8 cellular contexts compared by ENCODE assay signal in the genomic region with DNA sequence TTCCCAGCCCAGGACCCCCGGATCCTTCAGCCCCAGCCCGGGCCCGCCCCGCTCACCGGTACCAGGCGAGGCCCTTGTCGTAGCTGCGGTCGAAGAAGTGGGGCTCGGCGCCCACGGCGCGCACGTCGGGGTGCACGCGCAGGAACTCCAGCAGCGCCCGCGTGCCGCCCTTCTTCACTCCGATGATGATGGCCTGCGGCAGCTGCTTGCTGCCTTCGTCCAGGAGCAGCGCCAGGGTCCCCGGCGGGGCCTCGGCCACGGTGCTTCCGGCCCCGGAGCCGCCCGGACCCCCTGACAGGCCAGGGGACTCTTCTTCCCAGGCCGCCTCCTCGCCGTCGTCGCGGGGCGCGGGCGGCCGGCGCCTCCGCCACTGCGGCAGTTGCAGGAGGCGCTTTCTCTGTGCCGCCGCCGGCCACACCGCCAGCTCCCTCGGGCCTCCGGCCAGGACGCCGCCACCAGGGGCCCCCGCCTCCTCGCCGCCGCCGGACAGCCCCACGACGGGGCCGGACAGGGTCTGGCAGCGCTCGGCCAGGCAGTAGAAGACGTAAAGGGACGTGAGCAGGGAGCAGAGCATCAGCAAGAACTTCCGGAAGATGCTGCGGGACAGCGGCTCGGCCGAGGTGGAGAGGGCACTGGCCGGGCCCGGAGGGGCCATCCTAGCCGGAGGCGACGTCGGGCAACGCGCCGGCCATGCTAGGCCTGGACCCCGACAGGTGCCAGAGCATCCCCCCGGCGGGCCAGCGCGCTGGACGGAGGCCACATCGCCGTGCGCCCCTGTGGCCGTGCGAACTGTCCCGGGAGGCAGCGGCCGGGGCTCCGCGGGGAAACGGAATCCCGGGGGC. TPM values are rescaled to one million over a fixed set of nuclear protein-coding genes. Genes with fewer than 3 reads are reported as not detected.
DNase-seq lines count a peak whose midpoint lies in the region; ATAC-seq, FAIRE-seq and TF ChIP-seq lines count a peak whose summit lies in the region.

No MANE protein-coding gene starts in this region.

- H3K4me2 ChIP-seq in SK-N-SH = peak overlapping the region; percentile 96

- DNase-seq in COLO668 (lab: John Stamatoyannopoulos, UW; ENCODE audit: unreplicated experiment) (peak; percentile 2), SK-N-SH (peak; percentile 46), cardiac muscle cell (ENCODE audit: low read depth in 1 of 2, low spot score in 1 of 2) (peak; percentile 39 to 43), pancreas (peak in 2 of 6 donors; percentile 59 to 77), DMS53 treated with DMSO at 0.1 percent for 48 hours (lab: John Stamatoyannopoulos, UW; ENCODE audit: unreplicated experiment) (no peak), NCI-H524 treated with DMSO at 0.1 percent for 48 hours (lab: John Stamatoyannopoulos, UW) (no peak), tibial artery (no peak)

- peaks cover 0 to under 1% of the 10 kb centered on the region in 2 experiments for H3K36me3 ChIP-seq in SK-N-SH (replicated peaks in 1 of 2; ENCODE audit: control insufficient read depth in 1 of 2, insufficient read depth in 2 of 2, low read length in 1 of 2)
- no peaks in the 10 kb centered on the region for H3K36me3 ChIP-seq in cardiac muscle cell
- H3K36me3 ChIP-seq in pancreas = no peaks in the 10 kb centered on the region
- no peaks in the 10 kb centered on the region for H3K36me3 ChIP-seq in tibial artery

- no peaks in the 10 kb centered on the region for H3K9me3 ChIP-seq in SK-N-SH
- no peaks in the 10 kb centered on the region for H3K9me3 ChIP-seq in cardiac muscle cell (ENCODE audit: low read depth)
- H3K9me3 ChIP-seq in pancreas = no peaks in the 10 kb centered on the region
- no peaks in the 10 kb centered on the region for H3K9me3 ChIP-seq in tibial artery

- no peak for TF ChIP-seq EP300 in SK-N-SH (IDR thresholded peaks at IDR 0.05; ENCODE audit: borderline replicate concordance in 1 of 2, low read depth in 1 of 2, low read length in 1 of 2)

- H3K9me2 ChIP-seq in SK-N-SH = no peaks in the 10 kb centered on the region

- 35% methylated on average over 19 of the region's 100 CpGs for WGBS in SK-N-SH (ENCODE audit: low lambda C conversion rate)
- WGBS in pancreas, 2 donors = 4% methylated on average over 65 to 100 of the region's 100 CpGs

- H3K4me1 ChIP-seq in SK-N-SH (ENCODE audit: control insufficient read depth in 1 of 2, insufficient read depth in 2 of 2, low read depth in 1 of 2, low read length in 1 of 2) = peaks cover 0 to 3% of the 10 kb centered on the region in 2 experiments; a peak in 1 of 4 replicates
- peaks cover 33% of the 10 kb centered on the region for H3K4me1 ChIP-seq in cardiac muscle cell (ENCODE audit: low read depth)
- peaks cover 0 to 7% (median 0%) of the 10 kb centered on the region in 3 donors for H3K4me1 ChIP-seq in pancreas
- H3K4me1 ChIP-seq in tibial artery = peaks cover 0 to 20% (median 16%) of the 10 kb centered on the region in 4 donors

- ATAC-seq in pancreas (peak in 2 of 4 donors; percentile 14 to 26), HG02884 (IDR thresholded peaks at IDR 0.05; ENCODE audit: unreplicated experiment) (no peak)

- TF ChIP-seq CTCF in SK-N-SH (IDR thresholded peaks at IDR 0.05) (no peak), cardiac muscle cell (IDR thresholded peaks at IDR 0.05; ENCODE audit: low read depth, low read length) (no peak), pancreas (IDR thresholded peaks at IDR 0.05) (no peak), tibial artery (IDR thresholded peaks at IDR 0.05) (no peak)

- CTCF ChIA-PET in SK-N-SH (lab: Yijun Ruan, JAX) = interaction anchor here (1.5 kb wide), 1 partner anchor 701 kb away, joined by 3 read pairs; no protein-coding TSS in a partner anchor

- no peak for FAIRE-seq in pancreas (lab: Jason Lieb, UNC)

- H2AFZ ChIP-seq in SK-N-SH (ENCODE audit: low read depth) = 0 out of 2 replicates have a peak overlapping the region, but pooled peaks have one; percentile 61

- intact Hi-C loops in pancreas (cut with DNase I) (no loop called here), tibial artery (cut with DNase I; ENCODE audit: low total_unique reads) (no loop called here)

- H3K27me3 ChIP-seq in SK-N-SH (ENCODE audit: insufficient read depth) = no peaks in the 10 kb centered on the region
- peaks cover 15% of the 10 kb centered on the region for H3K27me3 ChIP-seq in cardiac muscle cell
- peaks cover 0 to 51% (median 5%) of the 10 kb centered on the region in 4 donors for H3K27me3 ChIP-seq in pancreas
- peaks cover 0 to 48% of the 10 kb centered on the region in 2 donors for H3K27me3 ChIP-seq in tibial artery

- H3K9ac ChIP-seq in SK-N-SH = peak overlapping the region; percentile 72

- peak overlapping the region; percentile 66 to 81 for H3K4me3 ChIP-seq in SK-N-SH (ENCODE audit: low read depth in 2 of 2, low read length in 1 of 2)
- H3K4me3 ChIP-seq in cardiac muscle cell = peak overlapping the region; percentile 41
- peak overlapping the region in 3 of 4 donors; percentile 6 to 42 (median 6) for H3K4me3 ChIP-seq in pancreas
- peak overlapping the region in 1 of 2 donors; percentile 36 for H3K4me3 ChIP-seq in tibial artery

- POLR2A ChIA-PET in SK-N-SH (lab: Yijun Ruan, JAX) = no interaction called here

- peaks cover 60% of the 10 kb centered on the region for H3K79me2 ChIP-seq in SK-N-SH (ENCODE audit: insufficient read depth)

- no peak for TF ChIP-seq RAD21 in SK-N-SH (IDR thresholded peaks at IDR 0.05; ENCODE audit: low read length)

- peaks cover 30% of the 10 kb centered on the region for H3F3A ChIP-seq in SK-N-SH (replicated peaks; ENCODE audit: insufficient read depth)

- H3K27ac ChIP-seq in SK-N-SH (ENCODE audit: low read depth in 2 of 2, low read length in 1 of 2) (peak overlapping the region in 1 of 2 experiments; percentile 69; a peak in 2 of 4 replicates), cardiac muscle cell (no peak overlapping the region), pancreas (no peak overlapping the region), tibial artery (no peak overlapping the region)

- H4K20me1 ChIP-seq in SK-N-SH (ENCODE audit: insufficient read depth) = no peaks in the 10 kb centered on the region

TF ChIP-seq in SK-N-SH, 30 proteins besides CTCF, POLR2A, EP300 and RAD21:
- TF ChIP-seq RCOR1 (IDR thresholded peaks at IDR 0.05; ENCODE audit: low read length) = no peak
- TF ChIP-seq SIN3A (IDR thresholded peaks at IDR 0.05; ENCODE audit: borderline replicate concordance, low read depth, low read length) = 0 out of 2 replicates have a peak, but pooled peaks have one; percentile 27
- TF ChIP-seq, protein P1, sequence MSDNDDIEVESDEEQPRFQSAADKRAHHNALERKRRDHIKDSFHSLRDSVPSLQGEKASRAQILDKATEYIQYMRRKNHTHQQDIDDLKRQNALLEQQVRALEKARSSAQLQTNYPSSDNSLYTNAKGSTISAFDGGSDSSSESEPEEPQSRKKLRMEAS (IDR thresholded peaks at IDR 0.05; ENCODE audit: low read depth) = 0 out of 2 replicates have a peak, but pooled peaks have one; percentile 15

RNA-seq across cellular contexts. Expression of a gene that starts 1.0 kb away (rescaled TPM):
- 17.1 and 22.6 TPM in 2 replicates for polyA plus RNA-seq in SK-N-SH (2012; rRNA removed)
- polyA plus RNA-seq in SK-N-SH (2012; cell fraction: cytosol; rRNA removed) = 8.6 and 16.2 TPM in 2 replicates
- polyA plus RNA-seq in SK-N-SH (2012; cell fraction: nucleus; rRNA removed) = 20.7 and 23.4 TPM in 2 replicates
- 15.0 and 20.6 TPM in 2 replicates for total RNA-seq in cardiac muscle cell
- 8.2 and 17.3 TPM in 2 replicates for polyA plus RNA-seq in cardiac muscle cell
- 1 to 10 TPM in 1 of 6 donors, under 1 TPM in 3, not detected in 2; 0.12 to 1.1 (median 0.24) TPM for total RNA-seq in pancreas
- under 1 TPM in 1 of 2 donors, not detected in 1; 0.05 TPM for polyA plus RNA-seq in pancreas

Comparison
In these comparisons a context has a peak if more than half of its experiments do, and no peak if none do; other contexts are left out.
1. DNase-seq: peak in COLO668 (single experiment), SK-N-SH (single experiment) and cardiac muscle cell (2 of 2); none in DMS53 treated with DMSO at 0.1 percent for 48 hours (single experiment), NCI-H524 treated with DMSO at 0.1 percent for 48 hours (single experiment) and tibial artery (0 of 2).